ENCODE assay signal across 29 cellular contexts in the genomic region with DNA sequence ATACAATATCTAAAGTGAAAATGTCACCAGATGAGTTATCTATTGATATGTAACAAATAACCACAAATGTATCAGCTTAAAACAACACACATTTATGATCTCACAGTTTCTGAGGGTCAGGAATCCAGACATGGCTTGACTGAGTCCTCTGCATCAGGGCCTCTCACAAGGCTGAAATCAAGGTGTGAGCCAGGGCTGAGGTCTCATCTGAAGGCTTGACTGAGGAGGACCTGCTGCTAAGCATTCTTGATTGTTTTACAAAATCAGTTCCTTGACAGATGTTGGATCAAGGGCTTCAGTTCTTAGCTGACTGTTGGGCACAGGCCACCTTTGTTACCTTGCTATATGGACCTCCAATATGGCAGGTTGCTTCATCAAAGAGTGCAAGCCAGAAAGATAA.
"Had no signal": no experiment of that assay in that cellular context is flagged by ENCODE, and none has a peak within 500 bp of the region (broad histone marks: within the 10 kb centered on the region; RNA-seq: fewer than 3 reads in every experiment).

No MANE protein-coding gene starts in this region.

- H3K4me1 ChIP-seq: adrenal gland, breast epithelium had no signal

- H3K36me3 ChIP-seq: adrenal gland, breast epithelium had no signal

- ATAC-seq: activated CD8-positive, alpha-beta T cell treated with anti-CD3 and anti-CD28 coated beads for 36 hours; activated naive CD4-positive, alpha-beta T cell treated with anti-CD3 and anti-CD28 coated beads, Interleukin-2, amount 50 U/mL, for 72 hours; activated T-cell treated with anti-CD3 and anti-CD28 coated beads, Interleukin-2, amount 50 U/mL, for 4 hours; body of pancreas had no signal

- H3K4me3 ChIP-seq: adrenal gland, body of pancreas, breast epithelium had no signal

- DNase-seq: activated B cell treated with CpG ODN at 0.5 μM for 24 hours; activated CD4-positive, alpha-beta T cell treated with anti-CD3 and anti-CD28 coated beads for 48 hours; activated CD4-positive, alpha-beta T cell treated with anti-CD3 and anti-CD28 coated beads, Interleukin-2, amount 50 U/mL, for 4 hours; activated CD4-positive, CD25-positive, alpha-beta regulatory T cell treated with anti-CD3 and anti-CD28 coated beads, Interleukin-2, amount 50 U/mL, for 72 hours; activated CD8-positive, alpha-beta T cell treated with anti-CD3 and anti-CD28 coated beads for 36 hours; activated gamma-delta T cell treated with Interleukin-2 at 50 U/mL for 16 hours; activated naive CD4-positive, alpha-beta T cell treated with anti-CD3 and anti-CD28 coated beads for 36 hours; activated T-cell treated with anti-CD3 and anti-CD28 coated beads, Interleukin-2, amount 50 U/mL, for 4 hours; adrenal gland; body of pancreas; cerebellar nuclear complex; NCI-H1105 treated with DMSO at 0.1 percent for 48 hours; NCI-H1436; NCI-H1694 treated with DMSO at 0.1 percent for 48 hours; NCI-H2029; NCI-H2107; NCI-H510A; NCI-H526; NCI-H748 treated with DMSO at 0.1 percent for 48 hours; NK-92 treated with Interleukin-12 subunit alpha and Interleukin-12 subunit beta, amount 100 ng/mL, for 24 hours; OCI-M1; Right ventricle myocardium superior; SW 1271; T-helper 1 cell; T-helper 2 cell; T-helper 9 cell had no signal

- H3K9me3 ChIP-seq: adrenal gland, body of pancreas had no signal

- H3K27ac ChIP-seq: adrenal gland, body of pancreas, breast epithelium, VCaP had no signal

- H3K27me3 ChIP-seq: adrenal gland, body of pancreas, breast epithelium had no signal
